ENCODE assay signal across 14 cellular contexts in the genomic region with DNA sequence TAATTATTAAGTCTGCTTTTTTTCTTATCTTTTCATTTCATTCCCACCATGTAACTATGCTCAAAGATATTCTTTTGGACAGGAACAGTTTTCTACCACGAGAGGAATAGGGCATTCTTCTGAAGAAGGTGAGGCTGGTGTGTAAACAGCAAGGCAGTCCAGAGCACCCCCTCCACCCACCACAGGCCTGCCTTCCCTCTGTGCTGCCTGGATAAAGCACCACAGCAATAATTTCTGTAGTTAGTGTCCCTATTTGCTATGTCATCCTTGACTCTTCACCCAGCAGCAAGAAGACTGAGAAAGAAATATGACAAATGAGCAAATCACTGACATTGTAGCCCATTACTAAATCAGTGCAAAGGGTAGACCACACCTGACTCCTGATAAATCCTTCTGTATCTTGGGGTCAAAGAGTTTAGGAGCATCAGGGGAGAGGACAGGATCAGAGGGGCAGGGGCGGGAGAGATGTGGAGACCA.
DNase-seq lines count a peak whose midpoint lies in the region; ATAC-seq and TF ChIP-seq lines count a peak whose summit lies in the region.
"Had no signal": no experiment of that assay in that cellular context is flagged by ENCODE, and none has a peak within 500 bp of the region (broad histone marks: within the 10 kb centered on the region; RNA-seq: fewer than 3 reads in every experiment).

No MANE protein-coding gene starts in this region.

- H3K4me2 ChIP-seq in IMR-90 (ENCODE audit: low read depth, low read length): peak overlapping the region; percentile 50; the same call in 1 of the 2 replicates

- no peak overlapping the region for H2BK15ac ChIP-seq in IMR-90 (ENCODE audit: low read depth, low read length)

- dilution Hi-C loops in IMR-90 (cut with HindIII; ENCODE audit: low sequenced_read_pairs, unreplicated experiment): no loop called here

- H3K4me3 ChIP-seq in IMR-90 (ENCODE audit: insufficient read depth, low read depth, low read length) (no peak overlapping the region), adrenal gland (no peak overlapping the region), right atrium auricular region (no peak overlapping the region), thoracic aorta (no peak overlapping the region)

- intact Hi-C loops in IMR-90 (cut with micrococcal nuclease) (loop anchor here (2.0 kb wide), 1 partner anchor 228 kb away; no protein-coding TSS in a partner anchor), adrenal gland (cut with DNase I) (no loop called here)

- no peak overlapping the region for H3K23ac ChIP-seq in IMR-90 (ENCODE audit: low read depth, low read length)

- peak overlapping the region; percentile 27; the same call in 1 of the 2 replicates for H2BK20ac ChIP-seq in IMR-90 (ENCODE audit: low read depth, low read length)

- no peak overlapping the region for H3K9ac ChIP-seq in IMR-90 (ENCODE audit: low read depth, low read length)

- H2AK5ac ChIP-seq in IMR-90 (ENCODE audit: low read depth, low read length): no peak overlapping the region; the same call in 1 of the 2 replicates

- CTCF ChIA-PET in IMR-90 (lab: Yijun Ruan, JAX): no interaction called here

- POLR2A ChIA-PET in IMR-90 (lab: Charles Lee; ENCODE audit: unreplicated experiment): no interaction called here

- no peaks in the 10 kb centered on the region for H3K36me3 ChIP-seq in IMR-90 (ENCODE audit: control insufficient read depth, insufficient read depth, low read length)
- H3K36me3 ChIP-seq in adrenal gland (replicated peaks in 1 of 2): no peaks in the 10 kb centered on the region
- no peaks in the 10 kb centered on the region for H3K36me3 ChIP-seq in right atrium auricular region
- H3K36me3 ChIP-seq in thoracic aorta: no peaks in the 10 kb centered on the region

- no peaks in the 10 kb centered on the region for H3K27me3 ChIP-seq in IMR-90 (ENCODE audit: control insufficient read depth, insufficient read depth, low read length)
- H3K27me3 ChIP-seq in adrenal gland: no peaks in the 10 kb centered on the region
- no peaks in the 10 kb centered on the region for H3K27me3 ChIP-seq in right atrium auricular region
- H3K27me3 ChIP-seq in thoracic aorta (replicated peaks; ENCODE audit: insufficient read depth): no peaks in the 10 kb centered on the region

- no peaks in the 10 kb centered on the region for H4K20me1 ChIP-seq in IMR-90 (ENCODE audit: insufficient read depth, low read length)

- H3K18ac ChIP-seq in IMR-90 (ENCODE audit: low read depth, low read length): peak overlapping the region; percentile 71; the same call in 1 of the 2 replicates

- no peak for TF ChIP-seq RAD21 in IMR-90 (IDR thresholded peaks at IDR 0.05; ENCODE audit: low read length)

- peak overlapping the region; percentile 9; the same call in 1 of the 2 replicates for H4K5ac ChIP-seq in IMR-90 (ENCODE audit: low read depth, low read length)

- no peaks in the 10 kb centered on the region for H3K79me1 ChIP-seq in IMR-90 (ENCODE audit: low read depth in 1 of 2, low read length in 2 of 2)

- H3K14ac ChIP-seq in IMR-90 (replicated peaks; ENCODE audit: low read depth, low read length): 0 out of 2 replicates have a peak overlapping the region, but pooled peaks have one; percentile 18

- peak overlapping the region; percentile 12; the same call in 1 of the 2 replicates for H4K91ac ChIP-seq in IMR-90 (ENCODE audit: insufficient read depth, low read depth, low read length)

- no peak overlapping the region for H2AK9ac ChIP-seq in IMR-90 (replicated peaks; ENCODE audit: low read depth, low read length, poor library complexity)

- H2AFZ ChIP-seq in IMR-90 (replicated peaks; ENCODE audit: low read length, poor library complexity): no peak overlapping the region

- DNase-seq in IMR-90 (no peak), adrenal gland (no peak), right atrium auricular region (ENCODE audit: low spot score) (no peak), thoracic aorta (ENCODE audit: low spot score) (no peak), islet precursor cell (no peak)
- DNase-seq: activated B cell treated with CpG ODN at 0.5 μM for 24 hours; cerebellar nuclear complex; left colon; NCI-H345; stimulated activated CD4-positive, alpha-beta T cell treated with anti-CD3 and anti-CD28 coated beads, Interleukin-4, amount 100 ng/mL, for 1 hour had no signal

- no peak overlapping the region for H2BK120ac ChIP-seq in IMR-90 (ENCODE audit: low read depth, low read length)

- TF ChIP-seq CTCF in IMR-90 (conservative IDR thresholded peaks at IDR 0.05; ENCODE audit: low read depth, low read length) (no peak), adrenal gland (IDR thresholded peaks at IDR 0.05) (no peak), right atrium auricular region (IDR thresholded peaks at IDR 0.05) (no peak), thoracic aorta (IDR thresholded peaks at IDR 0.05) (no peak)

- ATAC-seq in IMR-90 (ENCODE audit: low read depth) (no peak), thoracic aorta (ENCODE audit: insufficient number of reproducible peaks, low FRiP score, low read depth) (no peak), HG03039 (IDR thresholded peaks at IDR 0.05; ENCODE audit: unreplicated experiment) (no peak), HG03457 (IDR thresholded peaks at IDR 0.05; ENCODE audit: unreplicated experiment) (no peak)
- ATAC-seq: HCT116, left colon had no signal

- H2BK5ac ChIP-seq in IMR-90 (ENCODE audit: low read depth, low read length, poor library complexity, severe bottlenecking): no peak overlapping the region

- no TSS peak for BruUV-seq in IMR-90 (replicated peaks; lab: Mats Ljungman, UMichigan)

- in situ Hi-C loops in IMR-90 (cut with MboI; ENCODE audit: low sequenced_read_pairs): no loop called here

- H3K9me1 ChIP-seq in IMR-90 (ENCODE audit: insufficient read depth, low read length): peaks cover 7% of the 10 kb centered on the region

- H3K9me3 ChIP-seq in IMR-90 (ENCODE audit: control insufficient read depth, insufficient read depth, low read length) (no peaks in the 10 kb centered on the region), adrenal gland (replicated peaks in 1 of 3) (no peaks in the 10 kb centered on the region), right atrium auricular region (no peaks in the 10 kb centered on the region), thoracic aorta (no peaks in the 10 kb centered on the region)

- TF ChIP-seq POLR2A in IMR-90 (IDR thresholded peaks at IDR 0.05; ENCODE audit: low read depth, low read length) (no peak), adrenal gland (IDR thresholded peaks at IDR 0.05) (no peak)

- H3K56ac ChIP-seq in IMR-90 (ENCODE audit: extremely low read depth, insufficient read depth, low read length): no peak overlapping the region

- H3K27ac ChIP-seq in IMR-90 (ENCODE audit: insufficient read depth, low read length) (no peak overlapping the region), adrenal gland (peak overlapping the region; percentile 38 to 81 (median 48)), right atrium auricular region (peak overlapping the region; percentile 54 to 78), thoracic aorta (peak overlapping the region; percentile 88)
- H3K27ac ChIP-seq: C4-2B had no signal

- H4K8ac ChIP-seq in IMR-90 (ENCODE audit: low read depth in 2 of 2, low read length in 2 of 2): peak overlapping the region in 1 of 2 experiments; percentile 34; a peak in 1 of 4 replicates

- H3K4me1 ChIP-seq in IMR-90 (ENCODE audit: control insufficient read depth, insufficient read depth, low read length) (peaks cover 13% of the 10 kb centered on the region), adrenal gland (replicated peaks in 1 of 2) (peaks cover 22 to 28% of the 10 kb centered on the region in 2 donors), right atrium auricular region (peaks cover 0 to 39% of the 10 kb centered on the region in 2 donors), thoracic aorta (ENCODE audit: control insufficient read depth in 1 of 2, low read depth in 2 of 2) (peaks cover 22 to 43% of the 10 kb centered on the region in 2 donors)

- H3K4ac ChIP-seq in IMR-90 (ENCODE audit: low read depth, low read length): 0 out of 2 replicates have a peak overlapping the region, but pooled peaks have one; percentile 15

- WGBS in IMR-90 (ENCODE audit: extremely low coverage in 2 of 2, insufficient read length in 1 of 2), 2 experiments: no CpG with 5 or more reads among the region's 2 CpGs
- 30 to 45% (median 38%) methylated on average over 2 of the region's 2 CpGs for WGBS in adrenal gland, 4 donors

TF ChIP-seq in IMR-90, 13 proteins besides CTCF, POLR2A, EP300 and RAD21:
- TF ChIP-seq SMC3 (IDR thresholded peaks at IDR 0.05; ENCODE audit: low read depth, low read length) (no peak), NFE2L2 (IDR thresholded peaks at IDR 0.05; ENCODE audit: low read depth, low read length) (peak; percentile 29; the same call in 1 of the 2 replicates)
